1 cellular context compared by ENCODE assay signal in the genomic region with DNA sequence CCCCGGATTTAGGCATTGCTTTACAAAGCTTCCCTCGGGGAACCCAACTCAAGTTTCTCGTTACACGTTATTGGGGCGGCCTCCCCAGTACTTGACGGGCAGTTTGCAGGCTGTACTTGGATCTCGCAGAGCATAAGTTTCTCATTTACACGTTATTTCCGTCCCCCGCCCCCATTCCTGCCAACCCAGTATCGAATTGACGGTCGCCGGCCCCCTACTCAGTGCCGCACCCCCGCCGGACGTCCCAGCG.
TF ChIP-seq lines count a peak whose summit lies in the region.

No MANE protein-coding gene starts in this region.

TF ChIP-seq in HepG2, 621 proteins besides CTCF, POLR2A, EP300 and RAD21:
- 0 out of 2 replicates have a peak, but pooled peaks have one; percentile 8 for TF ChIP-seq NRL (CRISPR knock-in tag; IDR thresholded peaks at IDR 0.05; ENCODE audit: borderline replicate concordance)
- TF ChIP-seq PRMT3 (CRISPR knock-in tag; IDR thresholded peaks at IDR 0.05; ENCODE audit: borderline replicate concordance, low read depth) = no peak
- TF ChIP-seq ZNF143 (CRISPR knock-in tag; IDR thresholded peaks at IDR 0.05) = no peak
- TF ChIP-seq DNMT3B (CRISPR knock-in tag; conservative IDR thresholded peaks at IDR 0.05) = no peak
- TF ChIP-seq ZNF446 (CRISPR knock-in tag; IDR thresholded peaks at IDR 0.05) = 0 out of 2 replicates have a peak, but pooled peaks have one; percentile 47
- no peak for TF ChIP-seq ZNF101 (CRISPR knock-in tag; IDR thresholded peaks at IDR 0.05; ENCODE audit: borderline replicate concordance, low read depth)
- TF ChIP-seq CHCHD3 (CRISPR knock-in tag; IDR thresholded peaks at IDR 0.05) = 0 out of 2 replicates have a peak, but pooled peaks have one; percentile 16
- no peak for TF ChIP-seq CEBPG (CRISPR knock-in tag; IDR thresholded peaks at IDR 0.05)
- TF ChIP-seq ZSCAN9 (CRISPR knock-in tag; IDR thresholded peaks at IDR 0.05; ENCODE audit: borderline replicate concordance) = no peak
- no peak for TF ChIP-seq ATF1 (CRISPR knock-in tag; IDR thresholded peaks at IDR 0.05)
- 0 out of 2 replicates have a peak, but pooled peaks have one; percentile 12 for TF ChIP-seq ZNF761 (CRISPR knock-in tag; conservative IDR thresholded peaks at IDR 0.05)
- TF ChIP-seq, protein P1, sequence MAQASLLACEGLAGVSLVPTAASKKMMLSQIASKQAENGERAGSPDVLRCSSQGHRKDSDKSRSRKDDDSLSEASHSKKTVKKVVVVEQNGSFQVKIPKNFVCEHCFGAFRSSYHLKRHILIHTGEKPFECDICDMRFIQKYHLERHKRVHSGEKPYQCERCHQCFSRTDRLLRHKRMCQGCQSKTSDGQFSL (CRISPR knock-in tag; IDR thresholded peaks at IDR 0.05) = no peak
- TF ChIP-seq KLF16 (CRISPR knock-in tag; IDR thresholded peaks at IDR 0.05) = no peak
- TF ChIP-seq ZNF816 (CRISPR knock-in tag; IDR thresholded peaks at IDR 0.05; ENCODE audit: borderline replicate concordance) = 0 out of 2 replicates have a peak, but pooled peaks have one; percentile 39
